Comparison of ENCODE assay signal across 24 cellular contexts in the genomic region with DNA sequence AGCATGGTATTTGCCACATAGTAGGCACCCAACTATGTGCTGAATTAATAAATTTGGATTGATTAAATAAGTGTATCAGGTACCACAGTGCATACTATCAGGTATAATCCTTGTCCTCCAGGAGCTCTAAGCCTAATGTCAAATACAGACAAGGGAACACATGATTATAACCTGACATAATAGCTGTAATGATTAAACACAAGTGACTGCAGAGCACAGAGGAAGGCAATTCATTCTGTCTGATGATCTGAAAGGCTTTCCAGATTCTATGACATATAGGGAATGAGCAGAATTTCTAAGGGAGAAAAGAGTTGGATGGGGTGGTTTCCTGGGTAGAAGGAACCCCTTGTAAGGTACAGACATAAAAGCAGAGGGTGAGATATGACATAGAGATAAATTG.
"Had no signal": no experiment of that assay in that cellular context is flagged by ENCODE, and none has a peak within 500 bp of the region (broad histone marks: within the 10 kb centered on the region; RNA-seq: fewer than 3 reads in every experiment).

No MANE protein-coding gene starts in this region.

- H3K27ac ChIP-seq: stomach, suprapubic skin, testis, thoracic aorta, thyroid gland, tibial artery, tibial nerve, transverse colon, upper lobe of left lung, upper lobe of right lung, uterus, vagina had no signal

- DNase-seq: stimulated activated CD4-positive, alpha-beta T cell treated with anti-CD3 and anti-CD28 coated beads, Interleukin-2, amount 100 ng/mL, for 48 hours; stimulated activated CD4-positive, alpha-beta T cell treated with anti-CD3 and anti-CD28 coated beads, Interleukin-4, amount 100 ng/mL, for 1 hour; stimulated activated CD4-positive, alpha-beta T cell treated with anti-CD3 and anti-CD28 coated beads, Interleukin-4, amount 100 ng/mL, for 24 hours; stimulated activated CD4-positive, alpha-beta T cell treated with anti-CD3 and anti-CD28 coated beads, Interleukin-4, amount 100 ng/mL, for 4 hours; stimulated activated CD8-positive, alpha-beta memory T cell treated with anti-CD3 and anti-CD28 coated beads, Interleukin-4, amount 100 ng/mL, for 48 hours; stimulated activated naive B cell treated with anti-CD40 and anti-IgM and Interleukin-4, amounts not matched to agents 10 μg/mL and 1 μg/mL and 100 μg/mL, for 72 hours; stimulated activated naive CD4-positive, alpha-beta T cell; stimulated activated naive CD4-positive, alpha-beta T cell treated with Interleukin-2 at 50 U/mL for 16 hours; stimulated activated naive CD8-positive, alpha-beta T cell treated with anti-CD3 and anti-CD28 coated beads, Interleukin-15, amount 100 ng/mL, for 72 hours; stimulated activated naive CD8-positive, alpha-beta T cell treated with anti-CD3 and anti-CD28 coated beads, Interleukin-15, Interleukin-2, amounts not matched to agents 100 U/mL and 50 U/mL, for 24 hours; stomach; substantia nigra; testis; thyroid gland; tibial artery; transverse colon; trophoblast cell; upper lobe of left lung; upper lobe of right lung; uterus had no signal

- H3K9me3 ChIP-seq: suprapubic skin, testis, thoracic aorta, thyroid gland, tibial artery, tibial nerve, transverse colon, upper lobe of left lung, upper lobe of right lung, uterus, vagina had no signal

- H3K36me3 ChIP-seq: stomach, suprapubic skin, thoracic aorta, thyroid gland, tibial artery, tibial nerve, transverse colon, upper lobe of left lung, upper lobe of right lung, uterus, vagina had no signal

- H3K4me3 ChIP-seq: stomach, suprapubic skin, testis, thoracic aorta, thyroid gland, tibial artery, tibial nerve, transverse colon, upper lobe of left lung, upper lobe of right lung, uterus, vagina had no signal

- H3K27me3 ChIP-seq: stomach, suprapubic skin, testis, thyroid gland, tibial artery, tibial nerve, transverse colon, upper lobe of left lung, upper lobe of right lung, uterus, vagina had no signal
